Comparison of ENCODE assay signal across 24 cellular contexts in genomic region chr15:75034615-75035014, GRCh38. TPM values are rescaled to one million over a fixed set of nuclear protein-coding genes. Genes with fewer than 3 reads are reported as not detected.
DNase-seq lines count a peak whose midpoint lies in the region; TF ChIP-seq lines count a peak whose summit lies in the region.
"Had no signal": no experiment of that assay in that cellular context is flagged by ENCODE, and none has a peak within 500 bp of the region (broad histone marks: within the 10 kb centered on the region; RNA-seq: fewer than 3 reads in every experiment).

No MANE protein-coding gene starts in this region.

- H3K4me3 ChIP-seq in WERI-Rb-1 (ENCODE audit: low read depth, low read length) (no peak overlapping the region), neural progenitor cell (no peak overlapping the region)
- H3K4me3 ChIP-seq: breast epithelium, HAP-1, thoracic aorta had no signal

- peaks cover 36% of the 10 kb centered on the region for H3K36me3 Mint-ChIP-seq in dendritic cell treated with granulocyte-macrophage colony-stimulating factor and Interleukin-4, amounts not matched to agents 40 ng/mL and 50 ng/mL, for 4 days (ENCODE audit: low read depth)
- peaks cover 23% of the 10 kb centered on the region for H3K36me3 Mint-ChIP-seq in neural progenitor cell

- H3K4me1 ChIP-seq in neural progenitor cell, result peaks cover 3% of the 10 kb centered on the region

- H3K4me3 Mint-ChIP-seq in dendritic cell treated with granulocyte-macrophage colony-stimulating factor and Interleukin-4, amounts not matched to agents 40 ng/mL and 50 ng/mL, for 4 days, result peak overlapping the region; percentile 2
- no peak overlapping the region for H3K4me3 Mint-ChIP-seq in neural progenitor cell
- H3K4me3 Mint-ChIP-seq: activated CD4-positive, alpha-beta memory T cell treated with anti-CD3 and anti-CD28 coated beads for 36 hours; stimulated activated naive CD8-positive, alpha-beta T cell treated with anti-CD3 and anti-CD28 coated beads, Interleukin-15, Interleukin-2, amounts not matched to agents 100 ng/mL and 50 ng/mL, for 24 hours had no signal

- peaks cover 20% of the 10 kb centered on the region for H3K79me2 ChIP-seq in neural progenitor cell (ENCODE audit: low read depth)

- no peaks in the 10 kb centered on the region for H3K27me3 Mint-ChIP-seq in dendritic cell treated with granulocyte-macrophage colony-stimulating factor and Interleukin-4, amounts not matched to agents 40 ng/mL and 50 ng/mL, for 4 days
- H3K27me3 Mint-ChIP-seq in neural progenitor cell (ENCODE audit: insufficient read depth, low read depth), result peaks cover 7% of the 10 kb centered on the region
- H3K27me3 Mint-ChIP-seq: activated CD4-positive, alpha-beta memory T cell treated with anti-CD3 and anti-CD28 coated beads for 36 hours; stimulated activated naive CD8-positive, alpha-beta T cell treated with anti-CD3 and anti-CD28 coated beads, Interleukin-15, Interleukin-2, amounts not matched to agents 100 ng/mL and 50 ng/mL, for 24 hours had no signal

- H3K27ac ChIP-seq in WERI-Rb-1, result no peak overlapping the region
- H3K27ac ChIP-seq in neural progenitor cell, result no peak overlapping the region
- H3K27ac ChIP-seq: thoracic aorta had no signal

- no peaks in the 10 kb centered on the region for H3K9me3 ChIP-seq in WERI-Rb-1 (ENCODE audit: severe bottlenecking)
- no peaks in the 10 kb centered on the region for H3K9me3 ChIP-seq in neural progenitor cell (ENCODE audit: low read depth)
- H3K9me3 ChIP-seq: breast epithelium, HAP-1, thoracic aorta had no signal

- H3K4me2 ChIP-seq in neural progenitor cell, result no peak overlapping the region

- peaks cover 99% of the 10 kb centered on the region for H3K4me1 Mint-ChIP-seq in dendritic cell treated with granulocyte-macrophage colony-stimulating factor and Interleukin-4, amounts not matched to agents 40 ng/mL and 50 ng/mL, for 4 days (ENCODE audit: low read depth)
- peaks cover 10% of the 10 kb centered on the region for H3K4me1 Mint-ChIP-seq in neural progenitor cell

- no peaks in the 10 kb centered on the region for H3K9me3 Mint-ChIP-seq in dendritic cell treated with granulocyte-macrophage colony-stimulating factor and Interleukin-4, amounts not matched to agents 40 ng/mL and 50 ng/mL, for 4 days
- H3K9me3 Mint-ChIP-seq in neural progenitor cell, result no peaks in the 10 kb centered on the region
- H3K9me3 Mint-ChIP-seq: activated CD4-positive, alpha-beta memory T cell treated with anti-CD3 and anti-CD28 coated beads for 36 hours; activated naive CD4-positive, alpha-beta T cell treated with anti-CD3 and anti-CD28 coated beads, Interleukin-2, amount 50 U/mL, for 72 hours; stimulated activated naive CD8-positive, alpha-beta T cell treated with anti-CD3 and anti-CD28 coated beads, Interleukin-15, Interleukin-2, amounts not matched to agents 100 ng/mL and 50 ng/mL, for 24 hours had no signal

- H3K36me3 ChIP-seq in WERI-Rb-1, result no peaks in the 10 kb centered on the region
- no peaks in the 10 kb centered on the region for H3K36me3 ChIP-seq in neural progenitor cell
- H3K36me3 ChIP-seq: breast epithelium, thoracic aorta had no signal

- no peak overlapping the region for H3K9ac ChIP-seq in neural progenitor cell

- H3K27ac Mint-ChIP-seq in dendritic cell treated with granulocyte-macrophage colony-stimulating factor and Interleukin-4, amounts not matched to agents 40 ng/mL and 50 ng/mL, for 4 days, result peak overlapping the region; percentile 89
- no peak overlapping the region for H3K27ac Mint-ChIP-seq in neural progenitor cell
- H3K27ac Mint-ChIP-seq: activated CD4-positive, alpha-beta memory T cell treated with anti-CD3 and anti-CD28 coated beads for 36 hours; activated naive CD4-positive, alpha-beta T cell treated with anti-CD3 and anti-CD28 coated beads, Interleukin-2, amount 50 U/mL, for 72 hours; stimulated activated naive CD8-positive, alpha-beta T cell treated with anti-CD3 and anti-CD28 coated beads, Interleukin-15, Interleukin-2, amounts not matched to agents 100 ng/mL and 50 ng/mL, for 24 hours had no signal

- no peaks in the 10 kb centered on the region for H3F3A ChIP-seq in neural progenitor cell (ENCODE audit: low read depth)

- intact Hi-C loops in dendritic cell treated with granulocyte-macrophage colony-stimulating factor and Interleukin-4, amounts not matched to agents 40 ng/mL and 50 ng/mL, for 4 days (cut with micrococcal nuclease), result loop anchor here (5.0 kb wide), 1 partner anchor 33 kb away; no protein-coding TSS in a partner anchor

- H3K27me3 ChIP-seq in WERI-Rb-1 (ENCODE audit: insufficient read depth, low read depth, severe bottlenecking) (no peaks in the 10 kb centered on the region), neural progenitor cell (no peaks in the 10 kb centered on the region)
- H3K27me3 ChIP-seq: breast epithelium had no signal

- no peak overlapping the region for H2AFZ ChIP-seq in neural progenitor cell (replicated peaks)

- peaks cover 14% of the 10 kb centered on the region for H4K20me1 ChIP-seq in neural progenitor cell (ENCODE audit: low read depth)

- TF ChIP-seq CTCF in WERI-Rb-1 (IDR thresholded peaks at IDR 0.05; ENCODE audit: low read depth, low read length), result no peak
- no peak for TF ChIP-seq CTCF in neural progenitor cell (IDR thresholded peaks at IDR 0.05)

- DNase-seq in CD1c-positive myeloid dendritic cell (ENCODE audit: extremely low spot score) (peak; percentile 78), MV-4-11 (lab: John Stamatoyannopoulos, UW) (peak; percentile 94), SIG-M5 treated with dmso at 0.1 percent for 504 hours (lab: John Stamatoyannopoulos, UW; ENCODE audit: unreplicated experiment) (peak; percentile 36), NCI-H2029 treated with DMSO at 0.1 percent for 48 hours (lab: John Stamatoyannopoulos, UW) (no peak), RKO (ENCODE audit: low spot score) (no peak), WERI-Rb-1 (no peak), neural progenitor cell (ENCODE audit: low spot score) (no peak)
- DNase-seq: activated CD4-positive, alpha-beta memory T cell treated with anti-CD3 and anti-CD28 coated beads for 36 hours; activated CD4-positive, CD25-positive, alpha-beta regulatory T cell treated with anti-CD3 and anti-CD28 coated beads, Interleukin-2, amount 50 U/mL, for 72 hours; islet precursor cell; left ventricle myocardium superior; NCI-H1048; NCI-H1694 treated with DMSO at 0.1 percent for 48 hours; NCI-H2171; NCI-H524; occipital lobe; SW 1271; T-helper 9 cell had no signal

RNA-seq across cellular contexts. Expression of gene PPCDC, which starts 11.2 kb away (rescaled TPM):
- 15.8 and 38.6 TPM in 2 replicates for total RNA-seq in neural progenitor cell (ENCODE audit: low replicate concordance)

RNA-seq across cellular contexts. Expression of gene SCAMP5, which starts 39.3 kb away (rescaled TPM):
- total RNA-seq in neural progenitor cell (ENCODE audit: low replicate concordance), result 16.4 and 24.9 TPM in 2 replicates

Comparison
In these comparisons a context has a peak if more than half of its experiments do, and no peak if none do; other contexts are left out.
1. DNase-seq: peak in CD1c-positive myeloid dendritic cell (single experiment), MV-4-11 (single experiment) and SIG-M5 treated with dmso at 0.1 percent for 504 hours (single experiment); none in NCI-H2029 treated with DMSO at 0.1 percent for 48 hours (single experiment), RKO (single experiment), WERI-Rb-1 (single experiment) and neural progenitor cell (single experiment).